ENCODE assay signal across 8 cellular contexts in the genomic region with DNA sequence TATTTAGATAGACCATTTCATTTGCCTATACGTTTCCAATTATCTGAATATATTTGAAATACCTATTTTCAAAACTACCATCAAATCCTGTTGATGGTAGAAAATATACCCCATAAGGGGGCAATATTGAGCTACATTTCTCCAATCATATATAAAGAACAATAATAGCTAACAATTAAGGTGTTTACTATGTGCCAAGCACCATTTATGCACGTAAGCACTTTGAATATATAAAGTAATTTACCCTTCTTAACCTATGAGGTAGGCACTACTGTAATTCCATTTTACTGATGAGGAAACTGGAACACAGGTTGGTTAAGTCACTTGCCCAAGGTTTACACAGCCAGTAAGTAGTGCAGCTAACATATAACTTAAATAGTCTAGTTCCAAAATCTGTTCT.
DNase-seq lines count a peak whose midpoint lies in the region; ATAC-seq and TF ChIP-seq lines count a peak whose summit lies in the region.

No MANE protein-coding gene starts in this region.

- ATAC-seq in GM23338 (no peak), foreskin keratinocyte (peak; percentile 34), GM21515 (IDR thresholded peaks at IDR 0.05; ENCODE audit: unreplicated experiment) (no peak)

- H3K4me1 ChIP-seq in GM23338 (ENCODE audit: insufficient read depth) (peaks cover 8% of the 10 kb centered on the region; the same call in 1 of the 2 replicates), foreskin keratinocyte (no peaks in the 10 kb centered on the region), tibial nerve (peaks cover 0 to 10% (median 0%) of the 10 kb centered on the region in 4 donors)

- H3K9me2 ChIP-seq in GM23338 (ENCODE audit: insufficient read depth): no peaks in the 10 kb centered on the region

- H3K9me3 Mint-ChIP-seq in GM23338: no peaks in the 10 kb centered on the region

- no peak overlapping the region for H3K4me3 Mint-ChIP-seq in GM23338

- H3K4me3 ChIP-seq in GM23338 (no peak overlapping the region), tibial nerve (no peak overlapping the region), MG63 (no peak overlapping the region)

- TF ChIP-seq EP300 in tibial nerve (IDR thresholded peaks at IDR 0.05): no peak

- no peaks in the 10 kb centered on the region for H3K79me2 ChIP-seq in GM23338 (replicated peaks; ENCODE audit: insufficient read depth)

- H3K36me3 ChIP-seq in GM23338 (ENCODE audit: insufficient read depth): no peaks in the 10 kb centered on the region
- peaks cover 0 to 3% (median 0%) of the 10 kb centered on the region in 3 donors for H3K36me3 ChIP-seq in tibial nerve
- no peaks in the 10 kb centered on the region for H3K36me3 ChIP-seq in MG63

- H4K20me1 ChIP-seq in GM23338 (replicated peaks; ENCODE audit: insufficient read depth): no peaks in the 10 kb centered on the region

- WGBS in tibial nerve, 2 donors: 50 to 54% methylated on average over 2 of the region's 2 CpGs

- H3K27me3 ChIP-seq in GM23338 (ENCODE audit: insufficient read depth) (no peaks in the 10 kb centered on the region), foreskin keratinocyte (no peaks in the 10 kb centered on the region), tibial nerve (no peaks in the 10 kb centered on the region), MG63 (no peaks in the 10 kb centered on the region)

- H2AFZ ChIP-seq in GM23338: no peak overlapping the region

- POLR2A ChIA-PET in RWPE1 (lab: Yijun Ruan, JAX; ENCODE audit: low non-redundant PET): no interaction called here

- CTCF ChIA-PET in RWPE1 (lab: Yijun Ruan, JAX): interaction anchor here (0.6 to 2.1 kb wide), 10 partner anchors 68 to 1664 kb away, joined by 3 to 16 read pairs (median 4); no protein-coding TSS in a partner anchor

- peaks cover 26% of the 10 kb centered on the region for H3K4me1 Mint-ChIP-seq in GM23338

- H3K27me3 Mint-ChIP-seq in GM23338 (ENCODE audit: insufficient read depth, low read depth, poor library complexity): no peaks in the 10 kb centered on the region

- H3K27ac Mint-ChIP-seq in GM23338: no peak overlapping the region

- DNase-seq in AML-193 (lab: John Stamatoyannopoulos, UW) (peak; percentile 59 to 63), GM23338 (ENCODE audit: low spot score) (peak; percentile 52), RWPE1 (ENCODE audit: low spot score) (no peak), foreskin keratinocyte (peak in 1 of 2 donors; percentile 20), tibial nerve (ENCODE audit: low spot score in 2 of 2) (no peak), MG63 (no peak)
- DNase-seq in activated CD4-positive, CD25-positive, alpha-beta regulatory T cell (lab: John Stamatoyannopoulos, UW): no peak

- no peaks in the 10 kb centered on the region for H3F3A ChIP-seq in GM23338 (replicated peaks; ENCODE audit: low read depth)

- no peak for TF ChIP-seq POLR2A in tibial nerve (IDR thresholded peaks at IDR 0.05)

- H3K4me2 ChIP-seq in GM23338: no peak overlapping the region

- peaks cover 8% of the 10 kb centered on the region; the same call in 1 of the 3 replicates for H3K36me3 Mint-ChIP-seq in GM23338 (ENCODE audit: low read depth)

- H3K27ac ChIP-seq in GM23338 (ENCODE audit: low read depth) (no peak overlapping the region), RWPE1 (no peak overlapping the region), foreskin keratinocyte (no peak overlapping the region), tibial nerve (no peak overlapping the region)

- TF ChIP-seq CTCF in GM23338 (conservative IDR thresholded peaks at IDR 0.05; ENCODE audit: low read depth in 2 of 2) (peak in 1 of 2 experiments; percentile 74; a peak in 3 of 4 replicates), RWPE1 (conservative IDR thresholded peaks at IDR 0.05; ENCODE audit: low read depth) (peak; percentile 41), foreskin keratinocyte (conservative IDR thresholded peaks at IDR 0.05) (peak; percentile 74), tibial nerve (IDR thresholded peaks at IDR 0.05) (peak; percentile 16 to 58 (median 35))

- H3K9me3 ChIP-seq in tibial nerve: no peaks in the 10 kb centered on the region
- no peaks in the 10 kb centered on the region for H3K9me3 ChIP-seq in MG63

TF ChIP-seq in GM23338, 12 proteins besides CTCF, POLR2A, EP300 and RAD21 (continues in another document):
- no peak for TF ChIP-seq NANOG (IDR thresholded peaks at IDR 0.05; ENCODE audit: borderline replicate concordance)
- TF ChIP-seq, protein P1, sequence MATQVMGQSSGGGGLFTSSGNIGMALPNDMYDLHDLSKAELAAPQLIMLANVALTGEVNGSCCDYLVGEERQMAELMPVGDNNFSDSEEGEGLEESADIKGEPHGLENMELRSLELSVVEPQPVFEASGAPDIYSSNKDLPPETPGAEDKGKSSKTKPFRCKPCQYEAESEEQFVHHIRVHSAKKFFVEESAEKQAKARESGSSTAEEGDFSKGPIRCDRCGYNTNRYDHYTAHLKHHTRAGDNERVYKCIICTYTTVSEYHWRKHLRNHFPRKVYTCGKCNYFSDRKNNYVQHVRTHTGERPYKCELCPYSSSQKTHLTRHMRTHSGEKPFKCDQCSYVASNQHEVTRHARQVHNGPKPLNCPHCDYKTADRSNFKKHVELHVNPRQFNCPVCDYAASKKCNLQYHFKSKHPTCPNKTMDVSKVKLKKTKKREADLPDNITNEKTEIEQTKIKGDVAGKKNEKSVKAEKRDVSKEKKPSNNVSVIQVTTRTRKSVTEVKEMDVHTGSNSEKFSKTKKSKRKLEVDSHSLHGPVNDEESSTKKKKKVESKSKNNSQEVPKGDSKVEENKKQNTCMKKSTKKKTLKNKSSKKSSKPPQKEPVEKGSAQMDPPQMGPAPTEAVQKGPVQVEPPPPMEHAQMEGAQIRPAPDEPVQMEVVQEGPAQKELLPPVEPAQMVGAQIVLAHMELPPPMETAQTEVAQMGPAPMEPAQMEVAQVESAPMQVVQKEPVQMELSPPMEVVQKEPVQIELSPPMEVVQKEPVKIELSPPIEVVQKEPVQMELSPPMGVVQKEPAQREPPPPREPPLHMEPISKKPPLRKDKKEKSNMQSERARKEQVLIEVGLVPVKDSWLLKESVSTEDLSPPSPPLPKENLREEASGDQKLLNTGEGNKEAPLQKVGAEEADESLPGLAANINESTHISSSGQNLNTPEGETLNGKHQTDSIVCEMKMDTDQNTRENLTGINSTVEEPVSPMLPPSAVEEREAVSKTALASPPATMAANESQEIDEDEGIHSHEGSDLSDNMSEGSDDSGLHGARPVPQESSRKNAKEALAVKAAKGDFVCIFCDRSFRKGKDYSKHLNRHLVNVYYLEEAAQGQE (IDR thresholded peaks at IDR 0.05; ENCODE audit: unreplicated experiment): no peak
- TF ChIP-seq JUNB (IDR thresholded peaks at IDR 0.05; ENCODE audit: unreplicated experiment): no peak
- TF ChIP-seq EZH2phosphoT487 (IDR thresholded peaks at IDR 0.05; ENCODE audit: unreplicated experiment): no peak
- TF ChIP-seq, protein P2, sequence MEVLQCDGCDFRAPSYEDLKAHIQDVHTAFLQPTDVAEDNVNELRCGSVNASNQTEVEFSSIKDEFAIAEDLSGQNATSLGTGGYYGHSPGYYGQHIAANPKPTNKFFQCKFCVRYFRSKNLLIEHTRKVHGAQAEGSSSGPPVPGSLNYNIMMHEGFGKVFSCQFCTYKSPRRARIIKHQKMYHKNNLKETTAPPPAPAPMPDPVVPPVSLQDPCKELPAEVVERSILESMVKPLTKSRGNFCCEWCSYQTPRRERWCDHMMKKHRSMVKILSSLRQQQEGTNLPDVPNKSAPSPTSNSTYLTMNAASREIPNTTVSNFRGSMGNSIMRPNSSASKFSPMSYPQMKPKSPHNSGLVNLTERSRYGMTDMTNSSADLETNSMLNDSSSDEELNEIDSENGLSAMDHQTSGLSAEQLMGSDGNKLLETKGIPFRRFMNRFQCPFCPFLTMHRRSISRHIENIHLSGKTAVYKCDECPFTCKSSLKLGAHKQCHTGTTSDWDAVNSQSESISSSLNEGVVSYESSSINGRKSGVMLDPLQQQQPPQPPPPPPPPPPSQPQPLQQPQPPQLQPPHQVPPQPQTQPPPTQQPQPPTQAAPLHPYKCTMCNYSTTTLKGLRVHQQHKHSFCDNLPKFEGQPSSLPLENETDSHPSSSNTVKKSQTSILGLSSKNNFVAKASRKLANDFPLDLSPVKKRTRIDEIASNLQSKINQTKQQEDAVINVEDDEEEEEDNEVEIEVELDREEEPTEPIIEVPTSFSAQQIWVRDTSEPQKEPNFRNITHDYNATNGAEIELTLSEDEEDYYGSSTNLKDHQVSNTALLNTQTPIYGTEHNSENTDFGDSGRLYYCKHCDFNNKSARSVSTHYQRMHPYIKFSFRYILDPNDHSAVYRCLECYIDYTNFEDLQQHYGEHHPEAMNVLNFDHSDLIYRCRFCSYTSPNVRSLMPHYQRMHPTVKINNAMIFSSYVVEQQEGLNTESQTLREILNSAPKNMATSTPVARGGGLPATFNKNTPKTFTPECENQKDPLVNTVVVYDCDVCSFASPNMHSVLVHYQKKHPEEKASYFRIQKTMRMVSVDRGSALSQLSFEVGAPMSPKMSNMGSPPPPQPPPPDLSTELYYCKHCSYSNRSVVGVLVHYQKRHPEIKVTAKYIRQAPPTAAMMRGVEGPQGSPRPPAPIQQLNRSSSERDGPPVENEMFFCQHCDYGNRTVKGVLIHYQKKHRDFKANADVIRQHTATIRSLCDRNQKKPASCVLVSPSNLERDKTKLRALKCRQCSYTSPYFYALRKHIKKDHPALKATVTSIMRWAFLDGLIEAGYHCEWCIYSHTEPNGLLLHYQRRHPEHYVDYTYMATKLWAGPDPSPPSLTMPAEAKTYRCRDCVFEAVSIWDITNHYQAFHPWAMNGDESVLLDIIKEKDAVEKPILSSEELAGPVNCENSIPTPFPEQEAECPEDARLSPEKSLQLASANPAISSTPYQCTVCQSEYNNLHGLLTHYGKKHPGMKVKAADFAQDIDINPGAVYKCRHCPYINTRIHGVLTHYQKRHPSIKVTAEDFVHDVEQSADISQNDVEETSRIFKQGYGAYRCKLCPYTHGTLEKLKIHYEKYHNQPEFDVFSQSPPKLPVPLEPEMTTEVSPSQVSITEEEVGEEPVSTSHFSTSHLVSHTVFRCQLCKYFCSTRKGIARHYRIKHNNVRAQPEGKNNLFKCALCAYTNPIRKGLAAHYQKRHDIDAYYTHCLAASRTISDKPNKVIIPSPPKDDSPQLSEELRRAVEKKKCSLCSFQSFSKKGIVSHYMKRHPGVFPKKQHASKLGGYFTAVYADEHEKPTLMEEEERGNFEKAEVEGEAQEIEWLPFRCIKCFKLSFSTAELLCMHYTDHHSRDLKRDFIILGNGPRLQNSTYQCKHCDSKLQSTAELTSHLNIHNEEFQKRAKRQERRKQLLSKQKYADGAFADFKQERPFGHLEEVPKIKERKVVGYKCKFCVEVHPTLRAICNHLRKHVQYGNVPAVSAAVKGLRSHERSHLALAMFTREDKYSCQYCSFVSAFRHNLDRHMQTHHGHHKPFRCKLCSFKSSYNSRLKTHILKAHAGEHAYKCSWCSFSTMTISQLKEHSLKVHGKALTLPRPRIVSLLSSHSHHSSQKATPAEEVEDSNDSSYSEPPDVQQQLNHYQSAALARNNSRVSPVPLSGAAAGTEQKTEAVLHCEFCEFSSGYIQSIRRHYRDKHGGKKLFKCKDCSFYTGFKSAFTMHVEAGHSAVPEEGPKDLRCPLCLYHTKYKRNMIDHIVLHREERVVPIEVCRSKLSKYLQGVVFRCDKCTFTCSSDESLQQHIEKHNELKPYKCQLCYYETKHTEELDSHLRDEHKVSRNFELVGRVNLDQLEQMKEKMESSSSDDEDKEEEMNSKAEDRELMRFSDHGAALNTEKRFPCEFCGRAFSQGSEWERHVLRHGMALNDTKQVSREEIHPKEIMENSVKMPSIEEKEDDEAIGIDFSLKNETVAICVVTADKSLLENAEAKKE (CRISPR knock-in tag; IDR thresholded peaks at IDR 0.05): no peak

Comparison
In these comparisons a context has a peak if more than half of its experiments do, and no peak if none do; other contexts are left out.
1. DNase-seq: peak in AML-193 (2 of 2) and GM23338 (single experiment); none in RWPE1 (single experiment), tibial nerve (0 of 2), activated CD4-positive, CD25-positive, alpha-beta regulatory T cell (0 of 4) and MG63 (single experiment).